9 cellular contexts compared by ENCODE assay signal in genomic region chr11:111983187-111983986, GRCh38. TPM values are rescaled to one million over a fixed set of nuclear protein-coding genes. Genes with fewer than 3 reads are reported as not detected.
DNase-seq lines count a peak whose midpoint lies in the region; ATAC-seq and TF ChIP-seq lines count a peak whose summit lies in the region.
"Had no signal": no experiment of that assay in that cellular context is flagged by ENCODE, and none has a peak within 500 bp of the region (broad histone marks: within the 10 kb centered on the region; RNA-seq: fewer than 3 reads in every experiment).

No MANE protein-coding gene starts in this region.

- H3K27ac ChIP-seq in dorsolateral prefrontal cortex (peak overlapping the region; percentile 82 to 99 (median 98)), tibial artery (no peak overlapping the region)

- no peak for ATAC-seq in GM18519 (IDR thresholded peaks at IDR 0.05; ENCODE audit: low FRiP score, unreplicated experiment)

- TF ChIP-seq CTCF in LNCaP clone FGC (IDR thresholded peaks at IDR 0.05; ENCODE audit: control insufficient read depth, extremely low read depth, insufficient read depth) (0 out of 2 replicates have a peak, but pooled peaks have one; percentile 23), dorsolateral prefrontal cortex (IDR thresholded peaks at IDR 0.05 in 54 of 56, conservative IDR thresholded peaks at IDR 0.05 in 2 of 56; ENCODE audit: low read depth in 1 of 56, partially characterized antibody in 56 of 56) (peak in 37 of 56 donors; percentile 6 to 64 (median 33)), retinal pigment epithelial cell (conservative IDR thresholded peaks at IDR 0.05; ENCODE audit: low read depth, low read length) (peak; percentile 29), tibial artery (IDR thresholded peaks at IDR 0.05) (no peak)

- H3K36me3 ChIP-seq in tibial artery, result peaks cover 73 to 76% (median 76%) of the 10 kb centered on the region in 3 donors

- peaks cover 0 to 29% (median 17%) of the 10 kb centered on the region in 4 donors for H3K4me1 ChIP-seq in tibial artery

- no peaks in the 10 kb centered on the region for H3K9me3 ChIP-seq in tibial artery

- intact Hi-C loops in dorsolateral prefrontal cortex (cut with DNase I) (loop anchor here in 1 of 2 donors (2.0 kb wide), 1 partner anchor 105 kb away; the partner anchor contains the start of genes CFAP68 and FDXACB1), tibial artery (cut with DNase I; ENCODE audit: low total_unique reads) (loop anchor here (5.0 kb wide), 1 partner anchor 106 kb away; the partner anchor contains the start of genes CFAP68 and FDXACB1)

- H3K27me3 ChIP-seq in dorsolateral prefrontal cortex (no peaks in the 10 kb centered on the region), tibial artery (no peaks in the 10 kb centered on the region)

- H3K4me3 ChIP-seq in LNCaP clone FGC (ENCODE audit: low read depth, low read length) (peak overlapping the region; percentile 47), dorsolateral prefrontal cortex (peak overlapping the region in 51 of 59 donors; percentile 1 to 85 (median 23)), retinal pigment epithelial cell (ENCODE audit: low read length) (no peak overlapping the region), tibial artery (no peak overlapping the region)

- peak; percentile 89 for DNase-seq in LNCaP clone FGC (ENCODE audit: low read depth)
- DNase-seq in dorsolateral prefrontal cortex, result peak; percentile 20 to 78 (median 63)
- peak; percentile 96 for DNase-seq in islet precursor cell
- peak; percentile 68 for DNase-seq in retinal pigment epithelial cell (ENCODE audit: low read depth)
- no peak for DNase-seq in middle frontal gyrus (ENCODE audit: extremely low spot score, low spot score)
- no peak for DNase-seq in mesenteric fat pad (ENCODE audit: low spot score)
- no peak for DNase-seq in tibial artery
- DNase-seq: NK-92 treated with Interleukin-12 subunit alpha and Interleukin-12 subunit beta, amount 100 ng/mL, for 24 hours had no signal

RNA-seq across cellular contexts. Expression of gene DLAT, which starts 41.8 kb away (rescaled TPM):
- total RNA-seq in dorsolateral prefrontal cortex (10 to 100 TPM; 19.8 to 50.8 (median 37.3) TPM), mesenteric fat pad (77.7 TPM)

RNA-seq across cellular contexts. Expression of gene DIXDC1, which starts 46.2 kb away (rescaled TPM):
- 10 to 100 TPM; 32.0 to 84.9 (median 55.1) TPM for total RNA-seq in dorsolateral prefrontal cortex
- 48.8 TPM for total RNA-seq in mesenteric fat pad

Comparison
In these comparisons a context has a peak if more than half of its experiments do, and no peak if none do; other contexts are left out.
1. DNase-seq: peak in LNCaP clone FGC (single experiment), dorsolateral prefrontal cortex (10 of 10), islet precursor cell (single experiment) and retinal pigment epithelial cell (single experiment); none in middle frontal gyrus (single experiment), mesenteric fat pad (single experiment) and tibial artery (0 of 2).
2. H3K4me3 ChIP-seq: peak in LNCaP clone FGC (single experiment) and dorsolateral prefrontal cortex (51 of 59); none in retinal pigment epithelial cell (single experiment) and tibial artery (0 of 2).
3. CTCF ChIP-seq: peak in LNCaP clone FGC (single experiment), dorsolateral prefrontal cortex (37 of 56) and retinal pigment epithelial cell (single experiment); none in tibial artery (0 of 2).
4. H3K27ac ChIP-seq: peak in dorsolateral prefrontal cortex (59 of 59); none in tibial artery (0 of 2).